ENCODE assay signal across 8 cellular contexts in genomic region chrX:10156199-10157031, GRCh38. TPM values are rescaled to one million over a fixed set of nuclear protein-coding genes. Genes with fewer than 3 reads are reported as not detected.
DNase-seq lines count a peak whose midpoint lies in the region; ATAC-seq, FAIRE-seq and TF ChIP-seq lines count a peak whose summit lies in the region.

Gene CLCN4 (plus strand): TSS chrX:10156975. CDS start chrX:10185033, 28,058 bp downstream.

- H3K27ac ChIP-seq in caudate nucleus (ENCODE audit: low read depth, low read length) (peak within 1 kb of the TSS; percentile 75), keratinocyte (ENCODE audit: control insufficient read depth, insufficient read depth, low read length) (no peak within 1 kb of the TSS), skeletal muscle tissue (ENCODE audit: low read depth, low read length) (peak within 1 kb of the TSS; percentile 83)

- no peaks in the 10 kb centered on the region for H3K9me3 ChIP-seq in keratinocyte (ENCODE audit: control insufficient read depth, low read depth, low read length)
- H3K9me3 ChIP-seq in skeletal muscle tissue (ENCODE audit: control insufficient read depth in 3 of 3, low read length in 3 of 3) = peaks cover 0 to 2% (median 0%) of the 10 kb centered on the region in 3 donors

- no peak for TF ChIP-seq CTCF in GM13976 (IDR thresholded peaks at IDR 0.05; ENCODE audit: borderline replicate concordance, control extremely low read depth, extremely low read depth, insufficient read depth, missing control alignments)
- no peak for TF ChIP-seq CTCF in keratinocyte (optimal IDR thresholded peaks at IDR 0.05 in 1 of 3, IDR thresholded peaks at IDR 0.05 in 1 of 3, conservative IDR thresholded peaks at IDR 0.05 in 1 of 3; ENCODE audit: extremely low read depth in 1 of 3, insufficient read depth in 2 of 3, low read length in 3 of 3)

- peaks cover 7% of the 10 kb centered on the region for H3K4me1 ChIP-seq in keratinocyte (ENCODE audit: control insufficient read depth, extremely low read depth, insufficient read depth, low read length)
- peaks cover 9 to 10% (median 9%) of the 10 kb centered on the region in 3 donors for H3K4me1 ChIP-seq in skeletal muscle tissue (ENCODE audit: control insufficient read depth in 3 of 3, insufficient read depth in 3 of 3, low read length in 3 of 3)

- dilution Hi-C loops in keratinocyte (cut with MboI; ENCODE audit: extremely low pct_ligation_motif_present, low sequenced_read_pairs) = no loop called here

- H3K4me2 ChIP-seq in keratinocyte (ENCODE audit: control insufficient read depth, extremely low read depth, insufficient read depth, low read depth, low read length) = peak within 1 kb of the TSS; percentile 66

- ATAC-seq in HG02885 (IDR thresholded peaks at IDR 0.05; ENCODE audit: poor library complexity, unreplicated experiment) (peak; percentile 66), HG02970 (IDR thresholded peaks at IDR 0.05; ENCODE audit: low FRiP score, unreplicated experiment) (no peak)

- H3K36me3 ChIP-seq in keratinocyte (ENCODE audit: control insufficient read depth in 2 of 2, extremely low read depth in 1 of 2, insufficient read depth in 2 of 2, low read length in 2 of 2) (no peaks in the 10 kb centered on the region), skeletal muscle tissue (ENCODE audit: control insufficient read depth in 3 of 3, insufficient read depth in 3 of 3, low read length in 3 of 3) (no peaks in the 10 kb centered on the region)

- FAIRE-seq in keratinocyte (lab: Jason Lieb, UNC) = no peak

- in situ Hi-C loops in GM13976 (cut with MboI; ENCODE audit: low sequenced_read_pairs, unreplicated experiment) = no loop called here

- H3K27me3 ChIP-seq in keratinocyte (ENCODE audit: control insufficient read depth, extremely low read depth, insufficient read depth, low read length) = peaks cover 12% of the 10 kb centered on the region
- peaks cover 0 to 4% (median 0%) of the 10 kb centered on the region in 3 donors for H3K27me3 ChIP-seq in skeletal muscle tissue (ENCODE audit: control insufficient read depth in 3 of 3, insufficient read depth in 3 of 3, low read length in 3 of 3)

- H3K79me2 ChIP-seq in keratinocyte (ENCODE audit: control insufficient read depth, insufficient read depth, low read length) = no peaks in the 10 kb centered on the region

- peak within 1 kb of the TSS; percentile 23 for H2AFZ ChIP-seq in keratinocyte (ENCODE audit: control insufficient read depth, low read length)

- H3K9ac ChIP-seq in keratinocyte (ENCODE audit: control insufficient read depth, extremely low read depth, insufficient read depth, low read length) = no peak within 1 kb of the TSS
- H3K9ac ChIP-seq in skeletal muscle tissue (ENCODE audit: low read depth in 1 of 3, low read length in 3 of 3) = peak within 1 kb of the TSS; percentile 74 to 86 (median 82)

- peak within 1 kb of the TSS in 2 of 3 experiments; percentile 26 to 40 for H3K4me3 ChIP-seq in keratinocyte (ENCODE audit: control insufficient read depth in 2 of 3, extremely low read depth in 1 of 3, insufficient read depth in 2 of 3, low read depth in 1 of 3, low read length in 3 of 3)
- H3K4me3 ChIP-seq in skeletal muscle tissue (ENCODE audit: low read length in 3 of 3) = peak within 1 kb of the TSS; percentile 60 to 83 (median 75)

- no peaks in the 10 kb centered on the region for H3K9me1 ChIP-seq in keratinocyte (ENCODE audit: control insufficient read depth, extremely low read depth, insufficient read depth, low read length)

- DNase-seq in GM13976 (ENCODE audit: low spot score) = peak; percentile 52
- DNase-seq in NCI-H748 treated with DMSO at 0.1 percent for 48 hours (lab: John Stamatoyannopoulos, UW) = peak; percentile 16
- DNase-seq in caudate nucleus (lab: John Stamatoyannopoulos, UW) = peak in 59 of 61 donors; percentile 3 to 79 (median 58)
- no peak for DNase-seq in keratinocyte (ENCODE audit: low read depth, low spot score)
- no peak for DNase-seq in activated gamma-delta T cell (lab: John Stamatoyannopoulos, UW)

- no peaks in the 10 kb centered on the region for H4K20me1 ChIP-seq in keratinocyte (ENCODE audit: control insufficient read depth, extremely low read depth, insufficient read depth, low read length)

RNA-seq across cellular contexts. Expression of gene CLCN4, which starts in this region (rescaled TPM):
- polyA plus RNA-seq in keratinocyte = 0.24 to 0.64 TPM (median 0.31 TPM) in 3 replicates
- polyA plus RNA-seq in keratinocyte (2011; ENCODE audit: low read depth) = not detected
- 0.05 and 0.06 TPM in 2 replicates for polyA plus RNA-seq in keratinocyte (2011; cell fraction: cytosol; rRNA removed)
- 0.08 and 0.39 TPM in 2 replicates for polyA plus RNA-seq in keratinocyte (2011; cell fraction: nucleus; rRNA removed)
- polyA plus RNA-seq in keratinocyte (2012; ENCODE audit: low replicate concordance) = 0.08 TPM in 2 replicates
- polyA minus RNA-seq in keratinocyte = 0.69 to 1.4 TPM (median 0.80 TPM) in 3 replicates
- not detected for polyA minus RNA-seq in keratinocyte (2011; cell fraction: cytosol; rRNA and poly(A)+ RNA removed)
- 0.39 and 0.63 TPM in 2 replicates for polyA minus RNA-seq in keratinocyte (2011; cell fraction: nucleus; rRNA and poly(A)+ RNA removed)
- total RNA-seq in skeletal muscle tissue = 15.7 TPM

Comparison
In these comparisons a context has a peak if more than half of its experiments do, and no peak if none do; other contexts are left out.
1. DNase-seq: peak in GM13976 (single experiment), NCI-H748 treated with DMSO at 0.1 percent for 48 hours (single experiment) and caudate nucleus (59 of 61); none in keratinocyte (single experiment) and activated gamma-delta T cell (single experiment).